ENCODE assay signal across 1 cellular context in the genomic region with DNA sequence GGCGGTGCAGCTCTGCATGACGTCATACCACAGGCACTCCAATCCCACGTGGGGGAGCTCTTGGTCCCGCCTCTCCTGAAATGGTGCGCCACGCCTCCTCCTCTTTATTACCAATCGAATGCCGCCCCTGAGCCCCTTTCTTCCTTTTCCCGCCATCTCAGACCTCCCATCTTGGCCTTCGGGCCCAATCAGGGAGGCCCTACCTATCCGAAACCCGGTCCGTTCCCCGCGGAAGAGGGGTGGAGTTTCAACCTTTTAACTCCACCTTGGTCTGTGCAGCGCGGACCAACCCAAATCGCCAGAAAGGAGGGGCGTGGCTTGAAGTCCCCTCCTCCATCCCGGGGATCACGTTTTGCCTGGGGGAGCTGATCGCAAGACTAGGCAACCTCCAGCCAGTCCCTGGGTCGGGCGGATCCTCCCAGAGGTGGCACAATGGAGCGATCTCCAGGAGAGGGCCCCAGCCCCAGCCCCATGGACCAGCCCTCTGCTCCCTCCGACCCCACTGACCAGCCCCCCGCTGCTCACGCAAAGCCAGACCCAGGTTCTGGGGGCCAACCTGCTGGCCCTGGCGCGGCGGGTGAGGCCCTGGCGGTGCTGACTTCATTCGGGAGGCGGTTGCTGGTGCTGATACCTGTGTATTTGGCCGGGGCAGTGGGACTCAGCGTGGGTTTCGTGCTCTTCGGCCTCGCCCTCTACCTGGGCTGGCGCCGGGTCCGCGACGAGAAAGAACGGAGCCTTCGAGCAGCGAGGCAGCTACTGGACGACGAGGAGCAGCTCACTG.
A peak's percentile ranks its signal among the peaks of the same experiment; 100 is the strongest.
TF ChIP-seq lines count a peak whose summit lies in the region.

A gene with protein sequence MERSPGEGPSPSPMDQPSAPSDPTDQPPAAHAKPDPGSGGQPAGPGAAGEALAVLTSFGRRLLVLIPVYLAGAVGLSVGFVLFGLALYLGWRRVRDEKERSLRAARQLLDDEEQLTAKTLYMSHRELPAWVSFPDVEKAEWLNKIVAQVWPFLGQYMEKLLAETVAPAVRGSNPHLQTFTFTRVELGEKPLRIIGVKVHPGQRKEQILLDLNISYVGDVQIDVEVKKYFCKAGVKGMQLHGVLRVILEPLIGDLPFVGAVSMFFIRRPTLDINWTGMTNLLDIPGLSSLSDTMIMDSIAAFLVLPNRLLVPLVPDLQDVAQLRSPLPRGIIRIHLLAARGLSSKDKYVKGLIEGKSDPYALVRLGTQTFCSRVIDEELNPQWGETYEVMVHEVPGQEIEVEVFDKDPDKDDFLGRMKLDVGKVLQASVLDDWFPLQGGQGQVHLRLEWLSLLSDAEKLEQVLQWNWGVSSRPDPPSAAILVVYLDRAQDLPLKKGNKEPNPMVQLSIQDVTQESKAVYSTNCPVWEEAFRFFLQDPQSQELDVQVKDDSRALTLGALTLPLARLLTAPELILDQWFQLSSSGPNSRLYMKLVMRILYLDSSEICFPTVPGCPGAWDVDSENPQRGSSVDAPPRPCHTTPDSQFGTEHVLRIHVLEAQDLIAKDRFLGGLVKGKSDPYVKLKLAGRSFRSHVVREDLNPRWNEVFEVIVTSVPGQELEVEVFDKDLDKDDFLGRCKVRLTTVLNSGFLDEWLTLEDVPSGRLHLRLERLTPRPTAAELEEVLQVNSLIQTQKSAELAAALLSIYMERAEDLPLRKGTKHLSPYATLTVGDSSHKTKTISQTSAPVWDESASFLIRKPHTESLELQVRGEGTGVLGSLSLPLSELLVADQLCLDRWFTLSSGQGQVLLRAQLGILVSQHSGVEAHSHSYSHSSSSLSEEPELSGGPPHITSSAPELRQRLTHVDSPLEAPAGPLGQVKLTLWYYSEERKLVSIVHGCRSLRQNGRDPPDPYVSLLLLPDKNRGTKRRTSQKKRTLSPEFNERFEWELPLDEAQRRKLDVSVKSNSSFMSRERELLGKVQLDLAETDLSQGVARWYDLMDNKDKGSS (plus strand): TSS at position 380 of the 781 bp plus-strand sequence. CDS start 53 bp downstream, at position 433.

TF ChIP-seq in WTC11, 78 proteins besides CTCF, POLR2A, EP300 and RAD21 (continued from another document and continues in another):
- TF ChIP-seq, protein P1, sequence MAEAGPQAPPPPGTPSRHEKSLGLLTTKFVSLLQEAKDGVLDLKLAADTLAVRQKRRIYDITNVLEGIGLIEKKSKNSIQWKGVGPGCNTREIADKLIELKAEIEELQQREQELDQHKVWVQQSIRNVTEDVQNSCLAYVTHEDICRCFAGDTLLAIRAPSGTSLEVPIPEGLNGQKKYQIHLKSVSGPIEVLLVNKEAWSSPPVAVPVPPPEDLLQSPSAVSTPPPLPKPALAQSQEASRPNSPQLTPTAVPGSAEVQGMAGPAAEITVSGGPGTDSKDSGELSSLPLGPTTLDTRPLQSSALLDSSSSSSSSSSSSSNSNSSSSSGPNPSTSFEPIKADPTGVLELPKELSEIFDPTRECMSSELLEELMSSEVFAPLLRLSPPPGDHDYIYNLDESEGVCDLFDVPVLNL (CRISPR knock-in tag; IDR thresholded peaks at IDR 0.05; ENCODE audit: borderline replicate concordance, low read depth) = no peak
- TF ChIP-seq, protein P2, sequence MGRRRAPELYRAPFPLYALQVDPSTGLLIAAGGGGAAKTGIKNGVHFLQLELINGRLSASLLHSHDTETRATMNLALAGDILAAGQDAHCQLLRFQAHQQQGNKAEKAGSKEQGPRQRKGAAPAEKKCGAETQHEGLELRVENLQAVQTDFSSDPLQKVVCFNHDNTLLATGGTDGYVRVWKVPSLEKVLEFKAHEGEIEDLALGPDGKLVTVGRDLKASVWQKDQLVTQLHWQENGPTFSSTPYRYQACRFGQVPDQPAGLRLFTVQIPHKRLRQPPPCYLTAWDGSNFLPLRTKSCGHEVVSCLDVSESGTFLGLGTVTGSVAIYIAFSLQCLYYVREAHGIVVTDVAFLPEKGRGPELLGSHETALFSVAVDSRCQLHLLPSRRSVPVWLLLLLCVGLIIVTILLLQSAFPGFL (CRISPR knock-in tag; IDR thresholded peaks at IDR 0.05; ENCODE audit: borderline replicate concordance) = no peak
- no peak for TF ChIP-seq ELF4 (CRISPR knock-in tag; IDR thresholded peaks at IDR 0.05; ENCODE audit: low read depth)
- TF ChIP-seq ZBTB21 (CRISPR knock-in tag; IDR thresholded peaks at IDR 0.05; ENCODE audit: borderline replicate concordance) = peak; percentile 94
- TF ChIP-seq SOX15 (CRISPR knock-in tag; IDR thresholded peaks at IDR 0.05) = no peak
- peak; percentile 69; the same call in 1 of the 2 replicates for TF ChIP-seq USF1 (CRISPR knock-in tag; IDR thresholded peaks at IDR 0.05)
- TF ChIP-seq SMAD4 (CRISPR knock-in tag; IDR thresholded peaks at IDR 0.05) = no peak
- TF ChIP-seq ZNF425 (CRISPR knock-in tag; conservative IDR thresholded peaks at IDR 0.05) = no peak
- TF ChIP-seq RELA (CRISPR knock-in tag; IDR thresholded peaks at IDR 0.05; ENCODE audit: borderline replicate concordance) = no peak
- TF ChIP-seq FOXP4 (CRISPR knock-in tag; IDR thresholded peaks at IDR 0.05) = peak; percentile 69; the same call in 1 of the 2 replicates
- TF ChIP-seq ZNF138 (CRISPR knock-in tag; conservative IDR thresholded peaks at IDR 0.05) = no peak
- TF ChIP-seq ZSCAN18 (CRISPR knock-in tag; IDR thresholded peaks at IDR 0.05) = no peak
- TF ChIP-seq, protein P3, sequence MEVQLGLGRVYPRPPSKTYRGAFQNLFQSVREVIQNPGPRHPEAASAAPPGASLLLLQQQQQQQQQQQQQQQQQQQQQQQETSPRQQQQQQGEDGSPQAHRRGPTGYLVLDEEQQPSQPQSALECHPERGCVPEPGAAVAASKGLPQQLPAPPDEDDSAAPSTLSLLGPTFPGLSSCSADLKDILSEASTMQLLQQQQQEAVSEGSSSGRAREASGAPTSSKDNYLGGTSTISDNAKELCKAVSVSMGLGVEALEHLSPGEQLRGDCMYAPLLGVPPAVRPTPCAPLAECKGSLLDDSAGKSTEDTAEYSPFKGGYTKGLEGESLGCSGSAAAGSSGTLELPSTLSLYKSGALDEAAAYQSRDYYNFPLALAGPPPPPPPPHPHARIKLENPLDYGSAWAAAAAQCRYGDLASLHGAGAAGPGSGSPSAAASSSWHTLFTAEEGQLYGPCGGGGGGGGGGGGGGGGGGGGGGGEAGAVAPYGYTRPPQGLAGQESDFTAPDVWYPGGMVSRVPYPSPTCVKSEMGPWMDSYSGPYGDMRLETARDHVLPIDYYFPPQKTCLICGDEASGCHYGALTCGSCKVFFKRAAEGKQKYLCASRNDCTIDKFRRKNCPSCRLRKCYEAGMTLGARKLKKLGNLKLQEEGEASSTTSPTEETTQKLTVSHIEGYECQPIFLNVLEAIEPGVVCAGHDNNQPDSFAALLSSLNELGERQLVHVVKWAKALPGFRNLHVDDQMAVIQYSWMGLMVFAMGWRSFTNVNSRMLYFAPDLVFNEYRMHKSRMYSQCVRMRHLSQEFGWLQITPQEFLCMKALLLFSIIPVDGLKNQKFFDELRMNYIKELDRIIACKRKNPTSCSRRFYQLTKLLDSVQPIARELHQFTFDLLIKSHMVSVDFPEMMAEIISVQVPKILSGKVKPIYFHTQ (CRISPR knock-in tag; IDR thresholded peaks at IDR 0.05) = no peak
- TF ChIP-seq ATF6 (CRISPR knock-in tag; IDR thresholded peaks at IDR 0.05) = no peak
- TF ChIP-seq ZNF396 (CRISPR knock-in tag; IDR thresholded peaks at IDR 0.05; ENCODE audit: borderline replicate concordance) = no peak
- no peak for TF ChIP-seq NR2C2 (CRISPR knock-in tag; IDR thresholded peaks at IDR 0.05)
- TF ChIP-seq, protein P4, sequence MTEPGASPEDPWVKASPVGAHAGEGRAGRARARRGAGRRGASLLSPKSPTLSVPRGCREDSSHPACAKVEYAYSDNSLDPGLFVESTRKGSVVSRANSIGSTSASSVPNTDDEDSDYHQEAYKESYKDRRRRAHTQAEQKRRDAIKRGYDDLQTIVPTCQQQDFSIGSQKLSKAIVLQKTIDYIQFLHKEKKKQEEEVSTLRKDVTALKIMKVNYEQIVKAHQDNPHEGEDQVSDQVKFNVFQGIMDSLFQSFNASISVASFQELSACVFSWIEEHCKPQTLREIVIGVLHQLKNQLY (CRISPR knock-in tag; IDR thresholded peaks at IDR 0.05) = no peak
- TF ChIP-seq PRRX2 (CRISPR knock-in tag; IDR thresholded peaks at IDR 0.05) = no peak
- TF ChIP-seq, protein P5, sequence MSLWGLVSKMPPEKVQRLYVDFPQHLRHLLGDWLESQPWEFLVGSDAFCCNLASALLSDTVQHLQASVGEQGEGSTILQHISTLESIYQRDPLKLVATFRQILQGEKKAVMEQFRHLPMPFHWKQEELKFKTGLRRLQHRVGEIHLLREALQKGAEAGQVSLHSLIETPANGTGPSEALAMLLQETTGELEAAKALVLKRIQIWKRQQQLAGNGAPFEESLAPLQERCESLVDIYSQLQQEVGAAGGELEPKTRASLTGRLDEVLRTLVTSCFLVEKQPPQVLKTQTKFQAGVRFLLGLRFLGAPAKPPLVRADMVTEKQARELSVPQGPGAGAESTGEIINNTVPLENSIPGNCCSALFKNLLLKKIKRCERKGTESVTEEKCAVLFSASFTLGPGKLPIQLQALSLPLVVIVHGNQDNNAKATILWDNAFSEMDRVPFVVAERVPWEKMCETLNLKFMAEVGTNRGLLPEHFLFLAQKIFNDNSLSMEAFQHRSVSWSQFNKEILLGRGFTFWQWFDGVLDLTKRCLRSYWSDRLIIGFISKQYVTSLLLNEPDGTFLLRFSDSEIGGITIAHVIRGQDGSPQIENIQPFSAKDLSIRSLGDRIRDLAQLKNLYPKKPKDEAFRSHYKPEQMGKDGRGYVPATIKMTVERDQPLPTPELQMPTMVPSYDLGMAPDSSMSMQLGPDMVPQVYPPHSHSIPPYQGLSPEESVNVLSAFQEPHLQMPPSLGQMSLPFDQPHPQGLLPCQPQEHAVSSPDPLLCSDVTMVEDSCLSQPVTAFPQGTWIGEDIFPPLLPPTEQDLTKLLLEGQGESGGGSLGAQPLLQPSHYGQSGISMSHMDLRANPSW (CRISPR knock-in tag; conservative IDR thresholded peaks at IDR 0.05; ENCODE audit: low read depth) = no peak
- TF ChIP-seq TEAD4 (CRISPR knock-in tag; IDR thresholded peaks at IDR 0.05) = no peak
- no peak for TF ChIP-seq ZNF416 (CRISPR knock-in tag; IDR thresholded peaks at IDR 0.05)
- no peak for TF ChIP-seq ZNF317 (CRISPR knock-in tag; IDR thresholded peaks at IDR 0.05; ENCODE audit: borderline replicate concordance, low read depth)
- TF ChIP-seq, protein P6, sequence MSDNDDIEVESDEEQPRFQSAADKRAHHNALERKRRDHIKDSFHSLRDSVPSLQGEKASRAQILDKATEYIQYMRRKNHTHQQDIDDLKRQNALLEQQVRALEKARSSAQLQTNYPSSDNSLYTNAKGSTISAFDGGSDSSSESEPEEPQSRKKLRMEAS (CRISPR knock-in tag; IDR thresholded peaks at IDR 0.05) = peak; percentile 82
